Comparison of ENCODE assay signal across 15 cellular contexts in the genomic region with DNA sequence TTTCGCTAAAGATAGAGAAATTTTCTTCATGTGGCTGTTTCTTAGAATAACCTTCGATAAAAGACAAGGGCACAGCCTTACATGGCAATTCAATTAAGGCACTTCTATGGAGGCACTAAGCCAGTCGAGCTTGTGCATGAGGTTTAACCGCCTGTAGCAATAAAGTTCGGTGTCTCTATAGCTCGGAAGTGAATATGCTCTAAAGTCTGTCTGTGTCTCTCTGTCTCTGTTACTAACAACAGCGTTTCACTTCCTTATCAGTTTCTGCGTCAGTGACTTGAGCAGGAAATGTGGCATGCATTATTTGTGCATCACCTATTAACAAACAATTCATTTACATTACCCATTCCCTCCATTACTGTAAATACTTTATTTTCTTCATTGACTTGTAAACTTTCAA.
DNase-seq lines count a peak whose midpoint lies in the region; ATAC-seq and TF ChIP-seq lines count a peak whose summit lies in the region.
"Had no signal": no experiment of that assay in that cellular context is flagged by ENCODE, and none has a peak within 500 bp of the region (broad histone marks: within the 10 kb centered on the region; RNA-seq: fewer than 3 reads in every experiment).

No MANE protein-coding gene starts in this region.

- H3K4me1 ChIP-seq in vagina: no peaks in the 10 kb centered on the region
- H3K4me1 ChIP-seq: lower lobe of right lung had no signal

- H3K27me3 ChIP-seq in vagina: no peaks in the 10 kb centered on the region

- H3K9me3 ChIP-seq in T-helper 17 cell (ENCODE audit: control insufficient read depth, low read length, poor library complexity, severe bottlenecking): no peaks in the 10 kb centered on the region
- no peaks in the 10 kb centered on the region for H3K9me3 ChIP-seq in vagina
- H3K9me3 ChIP-seq: lower lobe of right lung had no signal

- no peaks in the 10 kb centered on the region for H3K36me3 Mint-ChIP-seq in activated CD8-positive, alpha-beta T cell treated with anti-CD3 and anti-CD28 coated beads for 36 hours (ENCODE audit: low read depth)
- no peaks in the 10 kb centered on the region for H3K36me3 Mint-ChIP-seq in T-helper 17 cell (ENCODE audit: low read depth)

- no peaks in the 10 kb centered on the region for H3K4me1 Mint-ChIP-seq in activated CD8-positive, alpha-beta T cell treated with anti-CD3 and anti-CD28 coated beads for 36 hours (ENCODE audit: low read depth)
- H3K4me1 Mint-ChIP-seq in T-helper 17 cell: no peaks in the 10 kb centered on the region
- H3K4me1 Mint-ChIP-seq: activated CD4-positive, alpha-beta T cell treated with anti-CD3 and anti-CD28 coated beads for 36 hours had no signal

- H3K27ac Mint-ChIP-seq in activated CD8-positive, alpha-beta T cell treated with anti-CD3 and anti-CD28 coated beads for 36 hours: no peak overlapping the region
- no peak overlapping the region for H3K27ac Mint-ChIP-seq in T-helper 17 cell
- H3K27ac Mint-ChIP-seq: activated CD4-positive, alpha-beta T cell treated with anti-CD3 and anti-CD28 coated beads for 36 hours had no signal

- no peak overlapping the region for H3K4me3 ChIP-seq in vagina
- H3K4me3 ChIP-seq: lower lobe of right lung had no signal

- no peak overlapping the region for H3K4me3 Mint-ChIP-seq in activated CD8-positive, alpha-beta T cell treated with anti-CD3 and anti-CD28 coated beads for 36 hours
- no peak overlapping the region for H3K4me3 Mint-ChIP-seq in T-helper 17 cell
- H3K4me3 Mint-ChIP-seq: activated CD4-positive, alpha-beta T cell treated with anti-CD3 and anti-CD28 coated beads for 36 hours had no signal

- ATAC-seq in GM19351 (IDR thresholded peaks at IDR 0.05; ENCODE audit: unreplicated experiment) (peak; percentile 70), HG02642 (IDR thresholded peaks at IDR 0.05; ENCODE audit: poor library complexity, unreplicated experiment) (peak; percentile 53), HG03469 (IDR thresholded peaks at IDR 0.05; ENCODE audit: unreplicated experiment) (peak; percentile 83), T-helper 17 cell (no peak)
- ATAC-seq in activated CD8-positive, alpha-beta T cell treated with anti-CD3 and anti-CD28 coated beads for 36 hours: no peak
- ATAC-seq: activated CD4-positive, alpha-beta T cell treated with anti-CD3 and anti-CD28 coated beads for 36 hours; lower lobe of right lung; SK-N-SH treated with all-trans-retinoic acid at 6 μM for 48 hours had no signal

- DNase-seq in Daoy (ENCODE audit: low read depth) (peak; percentile 12), T-helper 17 cell (no peak), SHP77 treated with DMSO at 0.1 percent for 48 hours (lab: John Stamatoyannopoulos, UW) (no peak), vagina (ENCODE audit: extremely low spot score in 2 of 2) (no peak)
- no peak for DNase-seq in activated CD8-positive, alpha-beta T cell treated with anti-CD3 and anti-CD28 coated beads for 36 hours
- DNase-seq: activated CD4-positive, alpha-beta T cell treated with anti-CD3 and anti-CD28 coated beads for 36 hours; hypothalamus; lower lobe of right lung; NCI-H1048; NCI-H526 treated with DMSO at 0.1 percent for 48 hours; occipital lobe had no signal

- TF ChIP-seq POLR2A in vagina (IDR thresholded peaks at IDR 0.05): no peak

- intact Hi-C loops in activated CD8-positive, alpha-beta T cell treated with anti-CD3 and anti-CD28 coated beads for 36 hours (cut with micrococcal nuclease): no loop called here
- intact Hi-C loops in vagina (cut with DNase I): no loop called here

- H3K36me3 ChIP-seq in vagina: no peaks in the 10 kb centered on the region
- H3K36me3 ChIP-seq: lower lobe of right lung had no signal

- CTCF ChIA-PET in activated CD8-positive, alpha-beta T cell treated with anti-CD3 and anti-CD28 coated beads for 36 hours (lab: Charles Lee): no interaction called here

- TF ChIP-seq CTCF in activated CD8-positive, alpha-beta T cell treated with anti-CD3 and anti-CD28 coated beads for 36 hours (IDR thresholded peaks at IDR 0.05): no peak
- TF ChIP-seq CTCF in vagina (IDR thresholded peaks at IDR 0.05): no peak

- peaks cover 6% of the 10 kb centered on the region for H3K9me3 Mint-ChIP-seq in activated CD8-positive, alpha-beta T cell treated with anti-CD3 and anti-CD28 coated beads for 36 hours

- POLR2A ChIA-PET in activated CD8-positive, alpha-beta T cell treated with anti-CD3 and anti-CD28 coated beads for 36 hours (lab: Charles Lee): no interaction called here

- no peaks in the 10 kb centered on the region for H3K27me3 Mint-ChIP-seq in activated CD8-positive, alpha-beta T cell treated with anti-CD3 and anti-CD28 coated beads for 36 hours
- no peaks in the 10 kb centered on the region for H3K27me3 Mint-ChIP-seq in T-helper 17 cell
- H3K27me3 Mint-ChIP-seq: activated CD4-positive, alpha-beta T cell treated with anti-CD3 and anti-CD28 coated beads for 36 hours had no signal

- no peak overlapping the region for H3K27ac ChIP-seq in vagina
- H3K27ac ChIP-seq: lower lobe of right lung had no signal

Comparison
In these comparisons a context has a peak if more than half of its experiments do, and no peak if none do; other contexts are left out.
1. ATAC-seq: peak in GM19351 (single experiment), HG02642 (single experiment) and HG03469 (single experiment); none in activated CD8-positive, alpha-beta T cell treated with anti-CD3 and anti-CD28 coated beads for 36 hours (single experiment) and T-helper 17 cell (single experiment).